Comparison of ENCODE assay signal across 8 cellular contexts in genomic region chr3:196944037-196944436, GRCh38. TPM values are rescaled to one million over a fixed set of nuclear protein-coding genes. Genes with fewer than 3 reads are reported as not detected.
DNase-seq lines count a peak whose midpoint lies in the region; ATAC-seq and TF ChIP-seq lines count a peak whose summit lies in the region.
"Not testable (repeated sequence)": the region's sequence is repeated elsewhere in the genome, so short reads cannot be mapped to it uniquely, and the experiment has no call there.

No MANE protein-coding gene starts in this region.

- H3K4me1 Mint-ChIP-seq in Calu3 (ENCODE audit: low read depth, unreplicated experiment): not testable (repeated sequence)
- H3K4me1 Mint-ChIP-seq in activated T-cell treated with anti-CD3 and anti-CD28 coated beads, Interleukin-2, amount 50 U/mL, for 4 hours (ENCODE audit: low read depth): peaks cover 46% of the 10 kb centered on the region

- H3K4me3 ChIP-seq in KMS-11 (IDR thresholded peaks at IDR 0.05; ENCODE audit: insufficient read depth, low read depth, low read length): not testable (repeated sequence)
- H3K4me3 ChIP-seq in SK-N-SH (ENCODE audit: low read depth in 2 of 2, low read length in 1 of 2): peak overlapping the region; percentile 95 to 96
- H3K4me3 ChIP-seq in mammary epithelial cell (replicated peaks in 1 of 3; ENCODE audit: insufficient read depth in 1 of 3, low read depth in 2 of 3, low read length in 3 of 3): peak overlapping the region in 1 of 3 experiments; percentile 64
- H3K4me3 ChIP-seq in iPS-18a (ENCODE audit: low read length): peak overlapping the region; percentile 95
- H3K4me3 ChIP-seq in neural cell (ENCODE audit: low read length): peak overlapping the region; percentile 96
- peak overlapping the region; percentile 76 for H3K4me3 ChIP-seq in thoracic aorta

- WGBS in SK-N-SH (ENCODE audit: low lambda C conversion rate): 59% methylated on average over 4 of the region's 4 CpGs
- WGBS in mammary epithelial cell (ENCODE audit: low coverage, missing lambda C conversion rate): 91% methylated on average over 4 of the region's 4 CpGs

- not testable (repeated sequence) for H3K9ac ChIP-seq in KMS-11; mammary epithelial cell (ENCODE audit: insufficient read depth, low read length); iPS-18a (ENCODE audit: low read length); neural cell (ENCODE audit: low read length)
- 0 out of 2 replicates have a peak overlapping the region, but pooled peaks have one; percentile 83 for H3K9ac ChIP-seq in SK-N-SH

- H3K27me3 ChIP-seq in KMS-11 (ENCODE audit: insufficient read depth, low read depth); SK-N-SH (ENCODE audit: insufficient read depth); mammary epithelial cell (ENCODE audit: insufficient read depth, low read length); iPS-18a (ENCODE audit: control insufficient read depth, insufficient read depth, low read length); neural cell (ENCODE audit: insufficient read depth, low read depth, low read length); thoracic aorta (replicated peaks; ENCODE audit: insufficient read depth): not testable (repeated sequence)

- not testable (repeated sequence) for ATAC-seq in activated T-cell treated with anti-CD3 and anti-CD28 coated beads, Interleukin-2, amount 50 U/mL, for 4 hours; thoracic aorta (ENCODE audit: insufficient number of reproducible peaks, low FRiP score, low read depth)

- not testable (repeated sequence) for H3K36me3 ChIP-seq in KMS-11 (ENCODE audit: insufficient read depth); mammary epithelial cell (ENCODE audit: insufficient read depth, low read length); iPS-18a (ENCODE audit: control insufficient read depth, low read depth, low read length); neural cell (ENCODE audit: insufficient read depth, low read length); thoracic aorta
- H3K36me3 ChIP-seq in SK-N-SH (replicated peaks in 1 of 2; ENCODE audit: control insufficient read depth in 1 of 2, insufficient read depth in 2 of 2, low read length in 1 of 2): peaks cover 7 to 11% of the 10 kb centered on the region in 2 experiments

- H3K79me2 ChIP-seq in KMS-11 (ENCODE audit: insufficient read depth, low read depth) (peaks cover 58% of the 10 kb centered on the region), SK-N-SH (ENCODE audit: insufficient read depth) (peaks cover 63% of the 10 kb centered on the region), mammary epithelial cell (ENCODE audit: insufficient read depth, low read length) (peaks cover 63% of the 10 kb centered on the region), neural cell (replicated peaks; ENCODE audit: insufficient read depth, low read length) (peaks cover 27% of the 10 kb centered on the region)

- not testable (repeated sequence) for DNase-seq in Calu3; SK-N-SH; activated T-cell treated with anti-CD3 and anti-CD28 coated beads, Interleukin-2, amount 50 U/mL, for 4 hours; mammary epithelial cell; thoracic aorta (ENCODE audit: low spot score)

- CTCF ChIA-PET in Calu3 (lab: Charles Lee); SK-N-SH (lab: Yijun Ruan, JAX); mammary epithelial cell (lab: Charles Lee; ENCODE audit: low non-redundant PET): not testable (repeated sequence)

- peak overlapping the region; percentile 96 for H3K4me3 Mint-ChIP-seq in Calu3 (ENCODE audit: low read depth, unreplicated experiment)
- H3K4me3 Mint-ChIP-seq in activated T-cell treated with anti-CD3 and anti-CD28 coated beads, Interleukin-2, amount 50 U/mL, for 4 hours: peak overlapping the region; percentile 96

- not testable (repeated sequence) for TF ChIP-seq RAD21 in SK-N-SH (IDR thresholded peaks at IDR 0.05; ENCODE audit: low read length); neural cell (conservative IDR thresholded peaks at IDR 0.05)

- POLR2A ChIA-PET in SK-N-SH (lab: Yijun Ruan, JAX): not testable (repeated sequence)

- H3K9me3 Mint-ChIP-seq in Calu3 (ENCODE audit: low read depth, unreplicated experiment); activated T-cell treated with anti-CD3 and anti-CD28 coated beads, Interleukin-2, amount 50 U/mL, for 4 hours: not testable (repeated sequence)

- TF ChIP-seq CTCF in Calu3 (IDR thresholded peaks at IDR 0.05; ENCODE audit: unreplicated experiment); KMS-11 (conservative IDR thresholded peaks at IDR 0.05; ENCODE audit: low read depth, low read length); SK-N-SH (IDR thresholded peaks at IDR 0.05); mammary epithelial cell (conservative IDR thresholded peaks at IDR 0.05 in 1 of 2, IDR thresholded peaks at IDR 0.05 in 1 of 2; ENCODE audit: extremely low read depth in 1 of 2, insufficient read depth in 1 of 2, low read depth in 1 of 2, low read length in 2 of 2); neural cell (IDR thresholded peaks at IDR 0.05; ENCODE audit: poor library complexity, severe bottlenecking); thoracic aorta (IDR thresholded peaks at IDR 0.05): not testable (repeated sequence)

- dilution Hi-C loops in mammary epithelial cell (cut with HindIII; ENCODE audit: low sequenced_read_pairs): loop anchor here (10.0 kb wide), 1 partner anchor 731 kb away; no protein-coding TSS in a partner anchor

- H3K4me1 ChIP-seq in KMS-11 (ENCODE audit: low read depth, poor library complexity, severe bottlenecking) (peaks cover 20% of the 10 kb centered on the region), SK-N-SH (ENCODE audit: control insufficient read depth in 1 of 2, insufficient read depth in 2 of 2, low read depth in 1 of 2, low read length in 1 of 2) (peaks cover 6 to 11% of the 10 kb centered on the region in 2 experiments; a peak in 3 of 4 replicates), mammary epithelial cell (ENCODE audit: insufficient read depth, low read length) (peaks cover 12% of the 10 kb centered on the region), thoracic aorta (ENCODE audit: control insufficient read depth in 1 of 2, low read depth in 2 of 2) (peaks cover 14 to 31% of the 10 kb centered on the region in 2 donors)
- H3K4me1 ChIP-seq in iPS-18a (ENCODE audit: control insufficient read depth, low read depth, low read length): not testable (repeated sequence)

- H3K27ac Mint-ChIP-seq in Calu3 (ENCODE audit: unreplicated experiment): not testable (repeated sequence)

- intact Hi-C loops in Calu3 (cut with micrococcal nuclease; ENCODE audit: unreplicated experiment) (loop anchor here (5.0 to 10.0 kb wide), 2 partner anchors 107 to 339 kb away; no protein-coding TSS in a partner anchor), mammary epithelial cell (cut with micrococcal nuclease) (loop anchor here (10.0 kb wide), 2 partner anchors 259 to 379 kb away; partner anchors contain the start of genes FBXO45 and WDR53)

- not testable (repeated sequence) for H2AFZ ChIP-seq in KMS-11 (ENCODE audit: low read depth); SK-N-SH (ENCODE audit: low read depth); mammary epithelial cell (ENCODE audit: low read depth, low read length); neural cell (ENCODE audit: low read depth, low read length)

- H4K20me1 ChIP-seq in KMS-11 (ENCODE audit: insufficient read depth); SK-N-SH (ENCODE audit: insufficient read depth); mammary epithelial cell (ENCODE audit: insufficient read depth, low read length); neural cell (ENCODE audit: insufficient read depth): not testable (repeated sequence)

- H3K27ac ChIP-seq in KMS-11; SK-N-SH (ENCODE audit: low read depth in 2 of 2, low read length in 1 of 2); mammary epithelial cell (ENCODE audit: insufficient read depth, low read depth, low read length); iPS-18a (ENCODE audit: low read length); neural cell (ENCODE audit: low read length); thoracic aorta: not testable (repeated sequence)

- peaks cover 12% of the 10 kb centered on the region for H3F3A ChIP-seq in SK-N-SH (replicated peaks; ENCODE audit: insufficient read depth)
- H3F3A ChIP-seq in neural cell (ENCODE audit: insufficient read depth, low read length, poor library complexity, severe bottlenecking): not testable (repeated sequence)

- not testable (repeated sequence) for H3K9me2 ChIP-seq in SK-N-SH; neural cell (ENCODE audit: insufficient read depth, low read length)

- not testable (repeated sequence) for H3K9me3 ChIP-seq in SK-N-SH; mammary epithelial cell (replicated peaks; ENCODE audit: insufficient read depth, low read length); iPS-18a (ENCODE audit: control insufficient read depth, low read depth, low read length); neural cell (ENCODE audit: low read length); thoracic aorta

- not testable (repeated sequence) for BruUV-seq in Calu3 (replicated peaks; lab: Mats Ljungman, UMichigan); mammary epithelial cell (replicated peaks; lab: Mats Ljungman, UMichigan)

- peak overlapping the region; percentile 97 for H3K4me2 ChIP-seq in KMS-11
- peak overlapping the region; percentile 90 for H3K4me2 ChIP-seq in SK-N-SH
- peak overlapping the region; percentile 88 for H3K4me2 ChIP-seq in mammary epithelial cell (ENCODE audit: insufficient read depth, low read depth, low read length)
- H3K4me2 ChIP-seq in neural cell (ENCODE audit: low read length): peak overlapping the region; percentile 35

- in situ Hi-C loops in mammary epithelial cell (cut with MboI; ENCODE audit: low sequenced_read_pairs in 2 of 2): not testable (repeated sequence)

- TF ChIP-seq EP300 in SK-N-SH (IDR thresholded peaks at IDR 0.05; ENCODE audit: borderline replicate concordance in 1 of 2, low read depth in 1 of 2, low read length in 1 of 2); neural cell (conservative IDR thresholded peaks at IDR 0.05; ENCODE audit: poor library complexity, severe bottlenecking): not testable (repeated sequence)

- H3K36me3 Mint-ChIP-seq in Calu3 (ENCODE audit: insufficient read depth, unreplicated experiment): peaks cover 74% of the 10 kb centered on the region
- not testable (repeated sequence) for H3K36me3 Mint-ChIP-seq in activated T-cell treated with anti-CD3 and anti-CD28 coated beads, Interleukin-2, amount 50 U/mL, for 4 hours (ENCODE audit: insufficient read depth)

- H3K27me3 Mint-ChIP-seq in Calu3 (ENCODE audit: unreplicated experiment); activated T-cell treated with anti-CD3 and anti-CD28 coated beads, Interleukin-2, amount 50 U/mL, for 4 hours (ENCODE audit: low read depth): not testable (repeated sequence)

RNA-seq across cellular contexts. Expression of gene NCBP2, which starts 1.7 kb away (rescaled TPM):
- 67.1 and 71.5 TPM in 2 replicates for total RNA-seq in Calu3 (2022)
- 112 and 128 TPM in 2 replicates for polyA plus RNA-seq in SK-N-SH (2012; rRNA removed)
- 149 and 204 TPM in 2 replicates for polyA plus RNA-seq in SK-N-SH (2012; cell fraction: cytosol; rRNA removed)
- 54.0 and 73.7 TPM in 2 replicates for polyA plus RNA-seq in SK-N-SH (2012; cell fraction: nucleus; rRNA removed)
- total RNA-seq in activated T-cell treated with anti-CD3 and anti-CD28 coated beads, Interleukin-2, amount 50 U/mL, for 4 hours: 100 to 1,000 TPM; 132 to 138 (median 134) TPM
- 10 to 100 TPM; 47.5 to 77.0 TPM for total RNA-seq in mammary epithelial cell
- polyA plus RNA-seq in mammary epithelial cell: 45.1 TPM
- polyA minus RNA-seq in mammary epithelial cell: 50.3 TPM
- 138 and 145 TPM in 2 replicates for polyA plus RNA-seq in neural cell
- polyA minus RNA-seq in neural cell: 88.6 and 101 TPM in 2 replicates
- 10 to 100 TPM; 26.5 to 44.1 TPM for total RNA-seq in thoracic aorta

RNA-seq across cellular contexts. Expression of gene PIGZ, which starts 24.6 kb away (rescaled TPM):
- total RNA-seq in Calu3 (2022) (6.7 TPM in 2 replicates), mammary epithelial cell (1 to 10 TPM; 2.7 to 4.7 TPM), thoracic aorta (10 to 100 TPM; 11.0 to 17.4 TPM)
- polyA plus RNA-seq in SK-N-SH (2012; rRNA removed) (4.1 and 5.0 TPM in 2 replicates), mammary epithelial cell (1.0 TPM), neural cell (5.8 and 6.5 TPM in 2 replicates)
- polyA plus RNA-seq in SK-N-SH (2012; cell fraction: cytosol; rRNA removed): 2.6 and 3.5 TPM in 2 replicates
- polyA plus RNA-seq in SK-N-SH (2012; cell fraction: nucleus; rRNA removed): 13.7 and 18.2 TPM in 2 replicates
- total RNA-seq in activated T-cell treated with anti-CD3 and anti-CD28 coated beads, Interleukin-2, amount 50 U/mL, for 4 hours: under 1 TPM; 0.34 to 0.82 (median 0.61) TPM
- polyA minus RNA-seq in mammary epithelial cell (1.2 TPM), neural cell (4.9 and 6.9 TPM in 2 replicates)

Comparison
In these comparisons a context has a peak if more than half of its experiments do, and no peak if none do; other contexts are left out.
1. H3K4me2 ChIP-seq: peak in every context shown above with its lines; median percentile 97 in KMS-11; 90 in SK-N-SH; 88 in mammary epithelial cell; 35 in neural cell.